Comparison of ENCODE assay signal across 8 cellular contexts in the genomic region with DNA sequence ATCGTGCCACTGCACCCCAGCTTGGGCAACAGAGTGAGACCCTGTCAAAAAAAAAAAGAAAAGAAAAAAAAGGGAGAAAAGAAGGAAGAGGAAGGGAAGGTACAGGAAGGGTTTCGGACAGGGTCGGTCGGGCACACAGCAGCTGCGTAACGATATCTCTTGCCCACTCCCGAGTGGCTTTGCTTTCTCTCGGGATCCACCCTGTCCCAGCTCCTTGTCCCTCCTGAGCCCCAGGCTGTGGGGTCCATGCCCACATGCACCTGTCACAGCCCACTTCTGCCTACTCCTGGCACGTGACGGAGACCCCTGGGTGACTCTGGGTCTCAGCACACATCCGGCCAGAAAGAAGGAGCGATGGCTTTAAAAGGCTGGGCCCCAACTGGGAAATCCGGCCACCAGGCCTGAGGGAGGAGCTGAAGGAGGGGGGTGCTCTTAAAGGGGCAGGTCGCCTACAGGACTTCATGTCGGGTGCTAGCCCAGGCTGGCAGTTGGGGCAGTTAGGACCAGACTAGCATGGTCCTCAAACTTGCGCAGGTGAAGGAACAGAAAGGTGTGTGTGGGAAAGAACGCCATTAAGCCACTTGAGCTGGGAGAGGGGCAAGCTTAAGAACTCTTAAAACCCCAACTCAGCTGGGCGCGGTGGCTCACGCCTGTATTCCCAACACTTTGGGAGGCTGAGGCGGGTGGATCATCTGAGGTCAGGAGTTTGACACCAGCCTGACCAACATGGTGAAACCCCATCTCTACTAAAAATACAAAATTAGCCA. TPM values are rescaled to one million over a fixed set of nuclear protein-coding genes. Genes with fewer than 3 reads are reported as not detected.
DNase-seq lines count a peak whose midpoint lies in the region; ATAC-seq and TF ChIP-seq lines count a peak whose summit lies in the region.

A gene with protein sequence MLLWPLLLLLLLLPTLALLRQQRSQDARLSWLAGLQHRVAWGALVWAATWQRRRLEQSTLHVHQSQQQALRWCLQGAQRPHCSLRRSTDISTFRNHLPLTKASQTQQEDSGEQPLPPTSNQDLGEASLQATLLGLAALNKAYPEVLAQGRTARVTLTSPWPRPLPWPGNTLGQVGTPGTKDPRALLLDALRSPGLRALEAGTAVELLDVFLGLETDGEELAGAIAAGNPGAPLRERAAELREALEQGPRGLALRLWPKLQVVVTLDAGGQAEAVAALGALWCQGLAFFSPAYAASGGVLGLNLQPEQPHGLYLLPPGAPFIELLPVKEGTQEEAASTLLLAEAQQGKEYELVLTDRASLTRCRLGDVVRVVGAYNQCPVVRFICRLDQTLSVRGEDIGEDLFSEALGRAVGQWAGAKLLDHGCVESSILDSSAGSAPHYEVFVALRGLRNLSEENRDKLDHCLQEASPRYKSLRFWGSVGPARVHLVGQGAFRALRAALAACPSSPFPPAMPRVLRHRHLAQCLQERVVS (minus strand): TSS at position 362 of the 767 bp plus-strand sequence. CDS start 913 bp downstream, outside the sequence.

- intact Hi-C loops in sciatic nerve (cut with DNase I) = no loop called here

- peak within 1 kb of the TSS; percentile 59 for H3K4me3 ChIP-seq in GM12864 (ENCODE audit: low read depth, low read length)

- peak within 1 kb of the TSS; percentile 91 for H3K27ac Mint-ChIP-seq in T-helper 2 cell treated with Interferon-gamma antibody and Interleukin-4, amounts not matched to agents 5 μg/mL and 100 μg/mL, for 36 hours

- peaks cover 12% of the 10 kb centered on the region for H3K4me1 Mint-ChIP-seq in T-helper 2 cell treated with Interferon-gamma antibody and Interleukin-4, amounts not matched to agents 5 μg/mL and 100 μg/mL, for 36 hours (ENCODE audit: low read depth)

- no peak for TF ChIP-seq CTCF in GM12864 (IDR thresholded peaks at IDR 0.05; ENCODE audit: low read depth, low read length, missing control alignments)

- DNase-seq in GM12864 (ENCODE audit: low read depth) = peak; percentile 65
- DNase-seq in NCI-H187 treated with DMSO at 0.1 percent for 48 hours (lab: John Stamatoyannopoulos, UW) = peak; percentile 79
- peak; percentile 83 for DNase-seq in T-helper 2 cell treated with Interferon-gamma antibody and Interleukin-4, amounts not matched to agents 5 μg/mL and 100 μg/mL, for 36 hours (ENCODE audit: low spot score)
- peak; percentile 83 for DNase-seq in astrocyte of the hippocampus (ENCODE audit: low read depth, low spot score)
- peak; percentile 32 to 93 (median 77) for DNase-seq in hypothalamus (lab: John Stamatoyannopoulos, UW)
- peak; percentile 89 for DNase-seq in sciatic nerve (ENCODE audit: low spot score)

- ATAC-seq in HG02642 (IDR thresholded peaks at IDR 0.05; ENCODE audit: poor library complexity, unreplicated experiment) (peak; percentile 92), sciatic nerve (peak; percentile 96), HG03378 (IDR thresholded peaks at IDR 0.05; ENCODE audit: unreplicated experiment) (no peak)

- no peaks in the 10 kb centered on the region for H3K9me3 Mint-ChIP-seq in T-helper 2 cell treated with Interferon-gamma antibody and Interleukin-4, amounts not matched to agents 5 μg/mL and 100 μg/mL, for 36 hours

- no peaks in the 10 kb centered on the region for H3K27me3 Mint-ChIP-seq in T-helper 2 cell treated with Interferon-gamma antibody and Interleukin-4, amounts not matched to agents 5 μg/mL and 100 μg/mL, for 36 hours (ENCODE audit: low read depth)

- peak within 1 kb of the TSS; percentile 94 for H3K4me3 Mint-ChIP-seq in T-helper 2 cell treated with Interferon-gamma antibody and Interleukin-4, amounts not matched to agents 5 μg/mL and 100 μg/mL, for 36 hours

- peaks cover under 1% of the 10 kb centered on the region for H3K36me3 Mint-ChIP-seq in T-helper 2 cell treated with Interferon-gamma antibody and Interleukin-4, amounts not matched to agents 5 μg/mL and 100 μg/mL, for 36 hours (ENCODE audit: low read depth)

RNA-seq across cellular contexts. Expression of the gene that starts here (rescaled TPM):
- total RNA-seq in sciatic nerve = 22.7 TPM
